ENCODE assay signal across 12 cellular contexts in genomic region chrX:153792368-153792767, GRCh38. TPM values are rescaled to one million over a fixed set of nuclear protein-coding genes. Genes with fewer than 3 reads are reported as not detected.
A peak's percentile ranks its signal among the peaks of the same experiment; 100 is the strongest.
DNase-seq lines count a peak whose midpoint lies in the region; ATAC-seq and TF ChIP-seq lines count a peak whose summit lies in the region.
"Had no signal": no experiment of that assay in that cellular context is flagged by ENCODE, and none has a peak within 500 bp of the region (broad histone marks: within the 10 kb centered on the region; RNA-seq: fewer than 3 reads in every experiment).

No MANE protein-coding gene starts in this region.

- no TSS peak for BruUV-seq in Panc1 (replicated peaks; lab: Mats Ljungman, UMichigan)

- no peaks in the 10 kb centered on the region for H3K36me3 ChIP-seq in CD8-positive, alpha-beta T cell (ENCODE audit: insufficient read depth, low read length)
- peaks cover 3% of the 10 kb centered on the region for H3K36me3 ChIP-seq in Panc1 (ENCODE audit: control insufficient read depth, insufficient read depth, low read length)

- TF ChIP-seq CTCF in AG04449 (IDR thresholded peaks at IDR 0.05; ENCODE audit: insufficient read depth, low read length, missing control alignments) (no peak), Panc1 (IDR thresholded peaks at IDR 0.05) (no peak), fibroblast of the aortic adventitia (IDR thresholded peaks at IDR 0.05; ENCODE audit: insufficient read depth, low read length) (no peak)
- no peak for TF ChIP-seq CTCF in CD8-positive, alpha-beta T cell (IDR thresholded peaks at IDR 0.05)

- H3K27ac ChIP-seq in CD8-positive, alpha-beta T cell (ENCODE audit: low read depth, low read length): no peak overlapping the region
- H3K27ac ChIP-seq in Panc1 (ENCODE audit: low read length): peak overlapping the region; percentile 97; the same call in 1 of the 2 replicates

- peaks cover 27% of the 10 kb centered on the region for H3K4me1 Mint-ChIP-seq in CD8-positive, alpha-beta T cell (ENCODE audit: low read depth)

- CTCF ChIA-PET in AG04449 (lab: Yijun Ruan, JAX): no interaction called here
- CTCF ChIA-PET in CD8-positive, alpha-beta T cell (lab: Charles Lee): no interaction called here
- CTCF ChIA-PET in Panc1 (lab: Charles Lee): interaction anchor here (0.6 kb wide), 1 partner anchor 208 kb away, joined by 5 read pairs; no protein-coding TSS in a partner anchor

- H3K4me3 ChIP-seq in AG04449 (ENCODE audit: low read depth, low read length) (peak overlapping the region; percentile 6; the same call in 1 of the 2 replicates), Panc1 (ENCODE audit: low read depth in 2 of 2, low read length in 2 of 2) (peak overlapping the region in 1 of 2 experiments; percentile 69; a peak in 1 of 4 replicates), fibroblast of the aortic adventitia (ENCODE audit: low read depth, low read length) (peak overlapping the region; percentile 9)
- H3K4me3 ChIP-seq in CD8-positive, alpha-beta T cell (ENCODE audit: low read depth, low read length): no peak overlapping the region

- DNase-seq in AG04449 (ENCODE audit: low read depth, low spot score) (no peak), Panc1 (ENCODE audit: low read depth, low spot score) (no peak), fibroblast of the aortic adventitia (ENCODE audit: low read depth) (no peak), HuH-7.5 (ENCODE audit: low spot score) (no peak), hypothalamus (lab: John Stamatoyannopoulos, UW) (no peak), Right ventricle myocardium superior (no peak)
- DNase-seq in CD8-positive, alpha-beta T cell: no peak
- DNase-seq: activated CD8-positive, alpha-beta memory T cell treated with anti-CD3 and anti-CD28 coated beads, Interleukin-2, amount 50 U/mL, for 48 hours; amniotic stem cell; heart left ventricle; NCI-H187 had no signal

- POLR2A ChIA-PET in AG04449 (lab: Yijun Ruan, JAX) (interaction anchor here (0.6 kb wide), 1 partner anchor 13 kb away, joined by 3 read pairs; no protein-coding TSS in a partner anchor), Panc1 (lab: Charles Lee) (no interaction called here)
- POLR2A ChIA-PET in CD8-positive, alpha-beta T cell (lab: Charles Lee): interaction anchor here (0.6 kb wide), 1 partner anchor 156 kb away, joined by 3 read pairs; no protein-coding TSS in a partner anchor

- H3K4me1 ChIP-seq in CD8-positive, alpha-beta T cell (ENCODE audit: insufficient read depth, low read length): peaks cover 34% of the 10 kb centered on the region
- peaks cover 22% of the 10 kb centered on the region for H3K4me1 ChIP-seq in Panc1 (ENCODE audit: control insufficient read depth, insufficient read depth, low read length)

- peaks cover 27% of the 10 kb centered on the region for H3K36me3 Mint-ChIP-seq in CD8-positive, alpha-beta T cell

- peak overlapping the region; percentile 22 for H3K27ac Mint-ChIP-seq in CD8-positive, alpha-beta T cell

- no peaks in the 10 kb centered on the region for H3K9me3 Mint-ChIP-seq in CD8-positive, alpha-beta T cell

- H3K4me3 Mint-ChIP-seq in CD8-positive, alpha-beta T cell: peak overlapping the region; percentile 90

- no peaks in the 10 kb centered on the region for H3K27me3 ChIP-seq in CD8-positive, alpha-beta T cell (ENCODE audit: insufficient read depth, low read length)
- no peaks in the 10 kb centered on the region for H3K27me3 ChIP-seq in Panc1 (ENCODE audit: control insufficient read depth, insufficient read depth, low read length)

- ATAC-seq in CD8-positive, alpha-beta T cell: no peak
- no peak for ATAC-seq in Panc1
- ATAC-seq in HG03520 (IDR thresholded peaks at IDR 0.05; ENCODE audit: unreplicated experiment): no peak
- ATAC-seq in Right ventricle myocardium superior (ENCODE audit: poor library complexity): no peak
- ATAC-seq: heart left ventricle had no signal

- no peaks in the 10 kb centered on the region for H3K9me3 ChIP-seq in CD8-positive, alpha-beta T cell (ENCODE audit: low read length)
- H3K9me3 ChIP-seq in Panc1 (ENCODE audit: control insufficient read depth, insufficient read depth, low read depth, low read length): no peaks in the 10 kb centered on the region

- intact Hi-C loops in CD8-positive, alpha-beta T cell (cut with DNase I, micrococcal nuclease): loop anchor here in 1 of 2 experiments (5.0 to 10.0 kb wide), 2 partner anchors 135 to 162 kb away; partner anchors contain the start of gene ARHGAP4
- intact Hi-C loops in Panc1 (cut with micrococcal nuclease; ENCODE audit: unreplicated experiment): no loop called here
- intact Hi-C loops in Right ventricle myocardium superior (cut with DNase I): loop anchor here (10.0 kb wide), 1 partner anchor 152 kb away; the partner anchor contains the start of gene RENBP

- in situ Hi-C loops in Panc1 (cut with HindIII; ENCODE audit: low pct_unique_long_range_greater_than_20kb, low sequenced_read_pairs): no loop called here

- H3K27me3 Mint-ChIP-seq in CD8-positive, alpha-beta T cell (ENCODE audit: low read depth): no peaks in the 10 kb centered on the region

RNA-seq across cellular contexts. Expression of gene IDH3G, which starts 1.8 kb away (rescaled TPM):
- total RNA-seq in CD8-positive, alpha-beta T cell: 10 to 100 TPM; 55.8 to 56.5 TPM
- total RNA-seq in Panc1 (2021; ENCODE audit: unreplicated experiment) (89.4 TPM), fibroblast of the aortic adventitia (ENCODE audit: low replicate concordance) (7.2 and 46.0 TPM in 2 replicates), Right ventricle myocardium superior (76.9 TPM)
- 205 TPM for polyA plus RNA-seq in Panc1 (2012; ENCODE audit: insufficient read length)

RNA-seq across cellular contexts. Expression of gene SSR4, which starts 2.1 kb away (rescaled TPM):
- 100 to 1,000 TPM; 175 TPM for total RNA-seq in CD8-positive, alpha-beta T cell
- total RNA-seq in Panc1 (2021; ENCODE audit: unreplicated experiment) (504 TPM), fibroblast of the aortic adventitia (ENCODE audit: low replicate concordance) (34.2 and 186 TPM in 2 replicates), Right ventricle myocardium superior (129 TPM)
- polyA plus RNA-seq in Panc1 (2012; ENCODE audit: insufficient read length): 706 TPM

RNA-seq across cellular contexts. Expression of gene SRPK3, which starts 11.5 kb away (rescaled TPM):
- total RNA-seq in CD8-positive, alpha-beta T cell: not detected
- total RNA-seq in Panc1 (2021; ENCODE audit: unreplicated experiment): 1.6 TPM
- 2.6 TPM for polyA plus RNA-seq in Panc1 (2012; ENCODE audit: insufficient read length)
- total RNA-seq in fibroblast of the aortic adventitia (ENCODE audit: low replicate concordance): 0.54 TPM in 1 of 2 replicates, not detected in the other
- total RNA-seq in Right ventricle myocardium superior: 38.0 TPM

RNA-seq across cellular contexts. Expression of gene PLXNB3, which starts 28.3 kb away (rescaled TPM):
- under 1 TPM; 0.35 to 0.50 TPM for total RNA-seq in CD8-positive, alpha-beta T cell
- total RNA-seq in Panc1 (2021; ENCODE audit: unreplicated experiment): 14.3 TPM
- 23.9 TPM for polyA plus RNA-seq in Panc1 (2012; ENCODE audit: insufficient read length)
- 3.1 and 6.1 TPM in 2 replicates for total RNA-seq in fibroblast of the aortic adventitia (ENCODE audit: low replicate concordance)
- total RNA-seq in Right ventricle myocardium superior: 1.5 TPM

RNA-seq across cellular contexts. Expression of gene PDZD4, which starts 38.0 kb away (rescaled TPM):
- total RNA-seq in CD8-positive, alpha-beta T cell: 10 to 100 TPM; 10.9 to 11.9 TPM
- total RNA-seq in Panc1 (2021; ENCODE audit: unreplicated experiment): 37.2 TPM
- 46.9 TPM for polyA plus RNA-seq in Panc1 (2012; ENCODE audit: insufficient read length)
- 0.09 and 1.1 TPM in 2 replicates for total RNA-seq in fibroblast of the aortic adventitia (ENCODE audit: low replicate concordance)
- total RNA-seq in Right ventricle myocardium superior: 2.6 TPM

Comparison
In these comparisons a context has a peak if more than half of its experiments do, and no peak if none do; other contexts are left out.
1. RNA of gene SRPK3, which starts 11.5 kb away (total RNA-seq): 38.0 TPM in Right ventricle myocardium superior (single experiment); 1.6 TPM in Panc1 (single experiment), 0.54 TPM in fibroblast of the aortic adventitia and not detected in CD8-positive, alpha-beta T cell; every median in the first group is over 10 times any median in the second.